ENCODE assay signal across 31 cellular contexts in the genomic region with DNA sequence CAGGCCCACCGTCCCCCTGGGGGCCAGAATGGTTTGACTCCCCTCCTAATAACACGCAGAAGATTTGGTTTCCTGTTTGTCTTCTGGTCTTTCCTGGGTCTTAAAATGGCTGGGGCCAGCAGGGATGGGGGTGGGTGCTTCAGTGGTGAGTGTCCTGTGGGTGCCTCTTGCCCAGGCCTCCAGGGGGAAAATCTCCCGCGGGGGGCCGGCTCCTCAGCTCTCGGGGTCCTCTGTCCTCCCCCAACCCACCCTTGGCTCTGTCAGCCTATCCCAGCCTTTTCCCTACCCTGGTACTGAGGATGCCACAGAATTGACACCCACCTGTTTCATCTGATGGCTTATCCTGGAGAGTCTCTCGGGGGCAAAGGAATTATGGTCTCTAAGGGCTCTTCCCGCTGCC. TPM values are rescaled to one million over a fixed set of nuclear protein-coding genes. Genes with fewer than 3 reads are reported as not detected.
"Had no signal": no experiment of that assay in that cellular context is flagged by ENCODE, and none has a peak within 500 bp of the region (broad histone marks: within the 10 kb centered on the region; RNA-seq: fewer than 3 reads in every experiment).

No MANE protein-coding gene starts in this region.

- DNase-seq: colonic mucosa; cortex of kidney; effector CD8-positive, alpha-beta T cell; effector memory CD8-positive, alpha-beta T cell; endodermal cell; erythroblast; esophagus squamous epithelium; foreskin fibroblast; foreskin melanocyte; gastrocnemius medialis; glutamatergic neuron; head of caudate nucleus; heart right ventricle; hippocampal formation; left cardiac atrium; left ventricle myocardium superior; mesenchymal stem cell; mucosa of descending colon; naive B cell had no signal

- H3K27ac Mint-ChIP-seq: dendritic cell treated with granulocyte-macrophage colony-stimulating factor and Interleukin-4, amounts not matched to agents 40 ng/mL and 50 ng/mL, for 4 days; effector memory CD8-positive, alpha-beta T cell; endodermal cell; mesothelial cell of epicardium; naive B cell had no signal

- H3K27me3 ChIP-seq: colonic mucosa, gastrocnemius medialis, heart right ventricle, left lung had no signal

- H3K27ac ChIP-seq: colonic mucosa, epithelial cell of prostate, esophagus squamous epithelium, gastrocnemius medialis, heart right ventricle, left lung, lower lobe of right lung had no signal

- H3K4me3 ChIP-seq: colonic mucosa, esophagus squamous epithelium, gastrocnemius medialis, heart right ventricle, left lung, lower lobe of right lung, mucosa of descending colon had no signal

- H3K4me1 Mint-ChIP-seq: endodermal cell, mesothelial cell of epicardium, naive B cell had no signal

- H3K4me3 Mint-ChIP-seq: dendritic cell treated with granulocyte-macrophage colony-stimulating factor and Interleukin-4, amounts not matched to agents 40 ng/mL and 50 ng/mL, for 4 days; effector memory CD8-positive, alpha-beta T cell; endodermal cell; mesothelial cell of epicardium; naive B cell had no signal

- ATAC-seq: effector memory CD8-positive, alpha-beta T cell; gastrocnemius medialis; heart right ventricle; left cardiac atrium; left ventricle myocardium superior; mucosa of descending colon had no signal

- H3K9me3 ChIP-seq: colonic mucosa, esophagus squamous epithelium, gastrocnemius medialis, heart right ventricle, left lung, lower lobe of right lung, mucosa of descending colon had no signal

- H3K36me3 ChIP-seq: colonic mucosa, esophagus squamous epithelium, gastrocnemius medialis, heart right ventricle, left lung, lower lobe of right lung had no signal

- H3K4me1 ChIP-seq: colonic mucosa, esophagus squamous epithelium, gastrocnemius medialis, heart right ventricle, left lung, lower lobe of right lung had no signal

- H3K36me3 Mint-ChIP-seq: mesothelial cell of epicardium, naive B cell had no signal

RNA-seq across cellular contexts. Expression of a gene that starts 23.8 kb away (rescaled TPM):
- total RNA-seq: colonic mucosa, endodermal cell, esophagus mucosa, esophagus squamous epithelium, gastrocnemius medialis, glomerular endothelial cell, kidney epithelial cell, left cardiac atrium, left ventricle myocardium superior, lower leg skin, mesenteric fat pad, mucosa of descending colon, myocyte had no signal

RNA-seq across cellular contexts. Expression of a gene that starts 46.1 kb away (rescaled TPM):
- total RNA-seq: colonic mucosa, esophagus mucosa, esophagus squamous epithelium, gastrocnemius medialis, glomerular endothelial cell, left cardiac atrium, lung microvascular endothelial cell, myocyte had no signal
